ENCODE assay signal across 31 cellular contexts in genomic region chr10:105339669-105340068, GRCh38.
A peak's percentile ranks its signal among the peaks of the same experiment; 100 is the strongest.
DNase-seq lines count a peak whose midpoint lies in the region; ATAC-seq, FAIRE-seq and TF ChIP-seq lines count a peak whose summit lies in the region.
"Had no signal": no experiment of that assay in that cellular context is flagged by ENCODE, and none has a peak within 500 bp of the region (broad histone marks: within the 10 kb centered on the region; RNA-seq: fewer than 3 reads in every experiment).

No MANE protein-coding gene starts in this region.

- CTCF ChIA-PET in HepG2 (lab: Yijun Ruan, JAX; ENCODE audit: low intra/inter-chr PET ratio, low total read pairs) (no interaction called here), K562 (lab: Yijun Ruan, JAX; ENCODE audit: low intra/inter-chr PET ratio) (no interaction called here)

- H3K27ac ChIP-seq in HepG2 (ENCODE audit: extremely low read length, insufficient read depth, low read length): no peak overlapping the region
- no peak overlapping the region for H3K27ac ChIP-seq in right lobe of liver
- no peak overlapping the region for H3K27ac ChIP-seq in K562 (ENCODE audit: extremely low read depth, low read depth, low read length)
- H3K27ac ChIP-seq: 22Rv1; A549; BLaER1; BLaER1 treated with 17β-estradiol and CSF1 and Interleukin-3, amounts not matched to agents 10 nM and 100 nM; C4-2B had no signal

- no peaks in the 10 kb centered on the region for H3K79me2 ChIP-seq in HepG2 (ENCODE audit: insufficient read depth, low read length)
- no peaks in the 10 kb centered on the region for H3K79me2 ChIP-seq in K562 (ENCODE audit: control insufficient read depth, insufficient read depth, low read length)

- H3K27me3 ChIP-seq in HepG2 (ENCODE audit: control insufficient read depth in 1 of 2, insufficient read depth in 2 of 2, low read length in 2 of 2) (no peaks in the 10 kb centered on the region), right lobe of liver (no peaks in the 10 kb centered on the region), K562 (ENCODE audit: control insufficient read depth in 2 of 2, insufficient read depth in 2 of 2, low read length in 2 of 2) (no peaks in the 10 kb centered on the region)
- H3K27me3 ChIP-seq: BE2C; BLaER1; BLaER1 treated with 17β-estradiol and CSF1 and Interleukin-3, amounts not matched to agents 10 nM and 100 nM had no signal

- H3K9me1 ChIP-seq in K562 (ENCODE audit: control insufficient read depth, insufficient read depth, low read length): no peaks in the 10 kb centered on the region

- H3K9ac ChIP-seq in HepG2 (ENCODE audit: insufficient read depth, low read depth, low read length) (no peak overlapping the region), K562 (ENCODE audit: insufficient read depth in 1 of 2, low read depth in 2 of 2, low read length in 2 of 2) (no peak overlapping the region)
- H3K9ac ChIP-seq: BLaER1; BLaER1 treated with 17β-estradiol and CSF1 and Interleukin-3, amounts not matched to agents 10 nM and 100 nM had no signal

- H3K4me2 ChIP-seq in HepG2 (ENCODE audit: low read depth, low read length) (no peak overlapping the region), K562 (ENCODE audit: insufficient read depth, low read length) (no peak overlapping the region)
- H3K4me2 ChIP-seq: A549; BLaER1; BLaER1 treated with 17β-estradiol and CSF1 and Interleukin-3, amounts not matched to agents 10 nM and 100 nM had no signal

- ATAC-seq in HepG2: no peak
- ATAC-seq in right lobe of liver: no peak
- no peak for ATAC-seq in K562
- ATAC-seq: A549; CD8-positive, alpha-beta T cell had no signal

- DNase-seq in HepG2 (ENCODE audit: low spot score) (no peak), right lobe of liver (no peak), K562 (ENCODE audit: extremely low read depth in 1 of 4, low spot score in 3 of 4) (no peak), SKM-1 treated with dmso at 0.1 percent for 144 hours (lab: John Stamatoyannopoulos, UW; ENCODE audit: unreplicated experiment) (no peak)
- DNase-seq: 8988T; ACHN; AML-193; BE2C; C1 segment of cervical spinal cord; Caco-2; Calu3; CD4-positive, alpha-beta memory T cell; CD4-positive, alpha-beta T cell; CD4-positive, CD25-positive, alpha-beta regulatory T cell; CD8-positive, alpha-beta memory T cell; CD8-positive, alpha-beta T cell; COR-L47; DMS 273 treated with DMSO at 0.1 percent for 48 hours; DMS153; DMS53; DMS79; DMS79 treated with DMSO at 0.1 percent for 48 hours; DND-41; EL had no signal

- H2AFZ ChIP-seq in HepG2 (ENCODE audit: low read length): no peak overlapping the region
- H2AFZ ChIP-seq in K562 (ENCODE audit: low read depth, low read length): no peak overlapping the region

- BruUV-seq in HepG2 (replicated peaks; lab: Mats Ljungman, UMichigan) (no TSS peak), K562 (replicated peaks; lab: Mats Ljungman, UMichigan) (no TSS peak)

- TF ChIP-seq EP300 in HepG2 (IDR thresholded peaks at IDR 0.05; ENCODE audit: low read depth in 2 of 2, low read length in 2 of 2) (no peak), HepG2 (CRISPR knock-in tag; IDR thresholded peaks at IDR 0.05; ENCODE audit: borderline replicate concordance) (no peak), K562 (IDR thresholded peaks at IDR 0.05; ENCODE audit: low read length) (no peak)

- FAIRE-seq in HepG2 (lab: Jason Lieb, UNC): no peak
- no peak for FAIRE-seq in K562 (lab: Jason Lieb, UNC)
- FAIRE-seq: A204.1, A549, D721Med had no signal

- H3K36me3 ChIP-seq in HepG2 (replicated peaks in 1 of 2; ENCODE audit: control insufficient read depth in 1 of 2, insufficient read depth in 2 of 2, low read length in 2 of 2): no peaks in the 10 kb centered on the region
- no peaks in the 10 kb centered on the region for H3K36me3 ChIP-seq in right lobe of liver
- H3K36me3 ChIP-seq in K562 (ENCODE audit: control insufficient read depth, insufficient read depth, low read length): no peaks in the 10 kb centered on the region
- H3K36me3 ChIP-seq: BE2C; BLaER1; BLaER1 treated with 17β-estradiol and CSF1 and Interleukin-3, amounts not matched to agents 10 nM and 100 nM had no signal

- TF ChIP-seq POLR2A in HepG2 (IDR thresholded peaks at IDR 0.05; ENCODE audit: insufficient read depth in 1 of 2, low read depth in 2 of 2, low read length in 2 of 2) (no peak), right lobe of liver (IDR thresholded peaks at IDR 0.05) (no peak), K562 (conservative IDR thresholded peaks at IDR 0.05) (no peak)

- H3K4me1 ChIP-seq in HepG2 (ENCODE audit: insufficient read depth, low read length): no peaks in the 10 kb centered on the region
- H3K4me1 ChIP-seq in right lobe of liver: no peaks in the 10 kb centered on the region
- no peaks in the 10 kb centered on the region for H3K4me1 ChIP-seq in K562 (replicated peaks in 1 of 2; ENCODE audit: control insufficient read depth in 2 of 2, insufficient read depth in 2 of 2, low read length in 2 of 2)
- H3K4me1 ChIP-seq: A549; BE2C; BLaER1; BLaER1 treated with 17β-estradiol and CSF1 and Interleukin-3, amounts not matched to agents 10 nM and 100 nM; Caco-2 had no signal

- 2% methylated on average over 1 of the region's 1 CpG for WGBS in HepG2 (ENCODE audit: low lambda C conversion rate)
- WGBS in right lobe of liver (ENCODE audit: insufficient coverage, low coverage, low lambda C conversion rate, missing lambda C conversion rate): 36% methylated on average over 1 of the region's 1 CpG
- WGBS in K562 (ENCODE audit: insufficient coverage, low coverage, missing lambda C conversion rate): 0% methylated on average over 1 of the region's 1 CpG

- H3K9me3 ChIP-seq in HepG2 (ENCODE audit: low read length): peaks cover 44% of the 10 kb centered on the region
- H3K9me3 ChIP-seq in right lobe of liver: no peaks in the 10 kb centered on the region
- no peaks in the 10 kb centered on the region for H3K9me3 ChIP-seq in K562 (replicated peaks; ENCODE audit: control insufficient read depth, insufficient read depth, low read depth, low read length)
- H3K9me3 ChIP-seq: A549; BE2C; BLaER1; BLaER1 treated with 17β-estradiol and CSF1 and Interleukin-3, amounts not matched to agents 10 nM and 100 nM; Caco-2 had no signal

- H4K20me1 ChIP-seq in HepG2 (ENCODE audit: insufficient read depth, low read length) (no peaks in the 10 kb centered on the region), K562 (replicated peaks; ENCODE audit: control insufficient read depth, insufficient read depth, low read length) (no peaks in the 10 kb centered on the region)
- H4K20me1 ChIP-seq: BLaER1; BLaER1 treated with 17β-estradiol and CSF1 and Interleukin-3, amounts not matched to agents 10 nM and 100 nM had no signal

- no peak for TF ChIP-seq RAD21 in HepG2 (CRISPR knock-in tag; IDR thresholded peaks at IDR 0.05)
- TF ChIP-seq RAD21 in K562 (CRISPR knock-in tag; conservative IDR thresholded peaks at IDR 0.05 in 1 of 2, IDR thresholded peaks at IDR 0.05 in 1 of 2): no peak

- no peak overlapping the region for H3K4me3 ChIP-seq in HepG2 (replicated peaks in 1 of 3; ENCODE audit: insufficient read depth in 1 of 3, low read depth in 2 of 3, low read length in 3 of 3)
- no peak overlapping the region for H3K4me3 ChIP-seq in right lobe of liver
- no peak overlapping the region for H3K4me3 ChIP-seq in K562
- H3K4me3 ChIP-seq: A549; BLaER1; BLaER1 treated with 17β-estradiol and CSF1 and Interleukin-3, amounts not matched to agents 10 nM and 100 nM had no signal

- POLR2A ChIA-PET in HepG2 (lab: Yijun Ruan, JAX) (no interaction called here), K562 (lab: Yijun Ruan, JAX) (no interaction called here)

- TF ChIP-seq CTCF in HepG2 (CRISPR knock-in tag; IDR thresholded peaks at IDR 0.05) (no peak), right lobe of liver (IDR thresholded peaks at IDR 0.05) (no peak), K562 (IDR thresholded peaks at IDR 0.05 in 2 of 3, conservative IDR thresholded peaks at IDR 0.05 in 1 of 3; ENCODE audit: insufficient read depth in 2 of 3, low read depth in 1 of 3, low read length in 3 of 3) (no peak)

- in situ Hi-C loops in HepG2 (cut with HindIII; ENCODE audit: extremely low pct_ligation_motif_present, low pct_unique_long_range_greater_than_20kb) (no loop called here), K562 (cut with MboI) (no loop called here)

- intact Hi-C loops in HepG2 (cut with micrococcal nuclease; ENCODE audit: unreplicated experiment) (no loop called here), right lobe of liver (cut with DNase I) (no loop called here), K562 (cut with micrococcal nuclease) (no loop called here)

TF ChIP-seq in HepG2, 621 proteins besides CTCF, POLR2A, EP300 and RAD21:
- TF ChIP-seq HNRNPK (IDR thresholded peaks at IDR 0.05; ENCODE audit: low read depth, low read length, poor library complexity, severe bottlenecking) (peak; percentile 97), NRL (CRISPR knock-in tag; IDR thresholded peaks at IDR 0.05; ENCODE audit: borderline replicate concordance) (no peak), FOXO1 (CRISPR knock-in tag; IDR thresholded peaks at IDR 0.05) (no peak), ZNF775 (CRISPR knock-in tag; IDR thresholded peaks at IDR 0.05; ENCODE audit: borderline replicate concordance) (no peak), PCBP1 (IDR thresholded peaks at IDR 0.05; ENCODE audit: borderline replicate concordance, low read depth, low read length) (0 out of 2 replicates have a peak, but pooled peaks have one; percentile 60), PHF20 (CRISPR knock-in tag; IDR thresholded peaks at IDR 0.05) (no peak)

TF ChIP-seq in K562, 482 proteins besides CTCF, POLR2A, EP300 and RAD21 (continues in another document):
- no peak for TF ChIP-seq HDAC1 (IDR thresholded peaks at IDR 0.05)
- no peak for TF ChIP-seq ZNF785 (CRISPR knock-in tag; IDR thresholded peaks at IDR 0.05)
- TF ChIP-seq HNRNPK (IDR thresholded peaks at IDR 0.05; ENCODE audit: low read depth, low read length, poor library complexity, severe bottlenecking): peak; percentile 43
- no peak for TF ChIP-seq LCOR (CRISPR knock-in tag; IDR thresholded peaks at IDR 0.05)
- no peak for TF ChIP-seq KAT8 (IDR thresholded peaks at IDR 0.05; ENCODE audit: low read depth)
- no peak for TF ChIP-seq ZBTB5 (IDR thresholded peaks at IDR 0.05)
- no peak for TF ChIP-seq CREBBP (IDR thresholded peaks at IDR 0.05; ENCODE audit: low read depth, low read length)

Comparison
In these comparisons a context has a peak if more than half of its experiments do, and no peak if none do; other contexts are left out.
1. Of the 241 proteins assayed by ChIP-seq in both HepG2 and K562: peak only in HepG2: none; only in K562: PCBP2; in both: HNRNPK and PCBP1; in neither: 238.